In genomic region chr1:165910764-165911421, GRCh38 we compare ENCODE assay signal across 1 cellular context.
A peak's percentile ranks its signal among the peaks of the same experiment; 100 is the strongest.
TF ChIP-seq lines count a peak whose summit lies in the region.

No MANE protein-coding gene starts in this region.

TF ChIP-seq in HepG2, 621 proteins besides CTCF, POLR2A, EP300 and RAD21 (continued from another document):
- TF ChIP-seq, protein P1, sequence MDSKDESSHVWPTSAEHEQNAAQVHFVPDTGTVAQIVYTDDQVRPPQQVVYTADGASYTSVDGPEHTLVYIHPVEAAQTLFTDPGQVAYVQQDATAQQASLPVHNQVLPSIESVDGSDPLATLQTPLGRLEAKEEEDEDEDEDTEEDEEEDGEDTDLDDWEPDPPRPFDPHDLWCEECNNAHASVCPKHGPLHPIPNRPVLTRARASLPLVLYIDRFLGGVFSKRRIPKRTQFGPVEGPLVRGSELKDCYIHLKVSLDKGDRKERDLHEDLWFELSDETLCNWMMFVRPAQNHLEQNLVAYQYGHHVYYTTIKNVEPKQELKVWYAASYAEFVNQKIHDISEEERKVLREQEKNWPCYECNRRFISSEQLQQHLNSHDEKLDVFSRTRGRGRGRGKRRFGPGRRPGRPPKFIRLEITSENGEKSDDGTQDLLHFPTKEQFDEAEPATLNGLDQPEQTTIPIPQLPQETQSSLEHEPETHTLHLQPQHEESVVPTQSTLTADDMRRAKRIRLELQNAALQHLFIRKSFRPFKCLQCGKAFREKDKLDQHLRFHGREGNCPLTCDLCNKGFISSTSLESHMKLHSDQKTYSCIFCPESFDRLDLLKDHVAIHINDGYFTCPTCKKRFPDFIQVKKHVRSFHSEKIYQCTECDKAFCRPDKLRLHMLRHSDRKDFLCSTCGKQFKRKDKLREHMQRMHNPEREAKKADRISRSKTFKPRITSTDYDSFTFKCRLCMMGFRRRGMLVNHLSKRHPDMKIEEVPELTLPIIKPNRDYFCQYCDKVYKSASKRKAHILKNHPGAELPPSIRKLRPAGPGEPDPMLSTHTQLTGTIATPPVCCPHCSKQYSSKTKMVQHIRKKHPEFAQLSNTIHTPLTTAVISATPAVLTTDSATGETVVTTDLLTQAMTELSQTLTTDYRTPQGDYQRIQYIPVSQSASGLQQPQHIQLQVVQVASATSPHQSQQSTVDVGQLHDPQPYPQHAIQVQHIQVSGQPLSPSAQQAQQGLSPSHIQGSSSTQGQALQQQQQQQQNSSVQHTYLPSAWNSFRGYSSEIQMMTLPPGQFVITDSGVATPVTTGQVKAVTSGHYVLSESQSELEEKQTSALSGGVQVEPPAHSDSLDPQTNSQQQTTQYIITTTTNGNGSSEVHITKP (CRISPR knock-in tag; IDR thresholded peaks at IDR 0.05; ENCODE audit: low read depth), result peak; percentile 44; the same call in 1 of the 2 replicates
- TF ChIP-seq ZNF180 (CRISPR knock-in tag; IDR thresholded peaks at IDR 0.05; ENCODE audit: borderline replicate concordance, low read depth) (no peak), ZNF773 (CRISPR knock-in tag; IDR thresholded peaks at IDR 0.05; ENCODE audit: borderline replicate concordance) (no peak), ETS1 (CRISPR knock-in tag; IDR thresholded peaks at IDR 0.05) (no peak), NFYC (CRISPR knock-in tag; IDR thresholded peaks at IDR 0.05) (no peak), GABPA (IDR thresholded peaks at IDR 0.05; ENCODE audit: low read depth, low read length) (0 out of 2 replicates have a peak, but pooled peaks have one; percentile 16), GABPA (CRISPR knock-in tag; IDR thresholded peaks at IDR 0.05; ENCODE audit: low read depth) (peak; percentile 70), ZNF292 (CRISPR knock-in tag; IDR thresholded peaks at IDR 0.05; ENCODE audit: borderline replicate concordance, low read depth) (peak; percentile 67), KLF16 (CRISPR knock-in tag; IDR thresholded peaks at IDR 0.05) (no peak), ZNF589 (CRISPR knock-in tag; conservative IDR thresholded peaks at IDR 0.05) (no peak), FOXJ3 (CRISPR knock-in tag; IDR thresholded peaks at IDR 0.05; ENCODE audit: borderline replicate concordance) (peak; percentile 91), TBL1XR1 (IDR thresholded peaks at IDR 0.05; ENCODE audit: borderline replicate concordance, low read length, partially characterized antibody) (no peak), NONO (IDR thresholded peaks at IDR 0.05) (no peak), NONO (CRISPR knock-in tag; conservative IDR thresholded peaks at IDR 0.05) (peak; percentile 90; the same call in 1 of the 2 replicates), ZSCAN30 (CRISPR knock-in tag; IDR thresholded peaks at IDR 0.05) (no peak), ZNF30 (CRISPR knock-in tag; IDR thresholded peaks at IDR 0.05) (no peak), SAP130 (CRISPR knock-in tag; IDR thresholded peaks at IDR 0.05; ENCODE audit: low read depth) (peak; percentile 84), CENPX (CRISPR knock-in tag; IDR thresholded peaks at IDR 0.05) (no peak), RARG (CRISPR knock-in tag; IDR thresholded peaks at IDR 0.05; ENCODE audit: low read depth) (no peak), ZNF547 (CRISPR knock-in tag; IDR thresholded peaks at IDR 0.05) (0 out of 2 replicates have a peak, but pooled peaks have one; percentile 30), HBP1 (CRISPR knock-in tag; IDR thresholded peaks at IDR 0.05; ENCODE audit: low read depth) (no peak), ZC3H4 (CRISPR knock-in tag; IDR thresholded peaks at IDR 0.05; ENCODE audit: borderline replicate concordance) (no peak), SIN3A (IDR thresholded peaks at IDR 0.05; ENCODE audit: borderline replicate concordance, low read depth, low read length) (peak; percentile 72; the same call in 1 of the 2 replicates), ZNF563 (CRISPR knock-in tag; IDR thresholded peaks at IDR 0.05) (no peak), MAF1 (CRISPR knock-in tag; IDR thresholded peaks at IDR 0.05; ENCODE audit: borderline replicate concordance) (no peak), ZNF615 (CRISPR knock-in tag; IDR thresholded peaks at IDR 0.05; ENCODE audit: borderline replicate concordance) (no peak), GPBP1L1 (CRISPR knock-in tag; IDR thresholded peaks at IDR 0.05) (no peak), TGIF2 (CRISPR knock-in tag; IDR thresholded peaks at IDR 0.05) (peak; percentile 33; the same call in 1 of the 2 replicates), ZNF33B (CRISPR knock-in tag; IDR thresholded peaks at IDR 0.05) (no peak), ZNF274 (CRISPR knock-in tag; IDR thresholded peaks at IDR 0.05) (no peak), TFE3 (CRISPR knock-in tag; IDR thresholded peaks at IDR 0.05) (0 out of 2 replicates have a peak, but pooled peaks have one; percentile 45), NFKB2 (CRISPR knock-in tag; IDR thresholded peaks at IDR 0.05; ENCODE audit: borderline replicate concordance) (peak; percentile 84; the same call in 1 of the 2 replicates), NR2F2 (IDR thresholded peaks at IDR 0.05; ENCODE audit: borderline replicate concordance, low read depth) (peak; percentile 97), ZNF207 (IDR thresholded peaks at IDR 0.05; ENCODE audit: borderline replicate concordance) (no peak), MEF2D (CRISPR knock-in tag; IDR thresholded peaks at IDR 0.05) (peak; percentile 70), NFIC (IDR thresholded peaks at IDR 0.05; ENCODE audit: low read length) (peak; percentile 14; the same call in 1 of the 2 replicates), KDM4B (CRISPR knock-in tag; IDR thresholded peaks at IDR 0.05) (no peak), ARID2 (CRISPR knock-in tag; IDR thresholded peaks at IDR 0.05; ENCODE audit: borderline replicate concordance) (no peak), ZFYVE20 (CRISPR knock-in tag; IDR thresholded peaks at IDR 0.05; ENCODE audit: borderline replicate concordance, low read depth) (no peak), CREB1 (IDR thresholded peaks at IDR 0.05) (no peak), CREB1 (CRISPR knock-in tag; IDR thresholded peaks at IDR 0.05) (peak; percentile 41), MXI1 (IDR thresholded peaks at IDR 0.05; ENCODE audit: borderline replicate concordance, low read depth, low read length) (no peak; the same call in 2 of the 3 replicates), ZNF616 (CRISPR knock-in tag; IDR thresholded peaks at IDR 0.05; ENCODE audit: low read depth) (no peak), ZNF143 (CRISPR knock-in tag; IDR thresholded peaks at IDR 0.05) (no peak; the same call in 1 of the 2 replicates), KLF13 (CRISPR knock-in tag; IDR thresholded peaks at IDR 0.05) (no peak), MAZ (IDR thresholded peaks at IDR 0.05; ENCODE audit: borderline replicate concordance, low read depth, low read length) (no peak), MAZ (CRISPR knock-in tag; IDR thresholded peaks at IDR 0.05; ENCODE audit: low read depth) (peak; percentile 70), CBX2 (IDR thresholded peaks at IDR 0.05; ENCODE audit: low read depth, low read length) (no peak), CBX2 (CRISPR knock-in tag; IDR thresholded peaks at IDR 0.05; ENCODE audit: low read depth) (no peak), HNRNPH1 (optimal IDR thresholded peaks at IDR 0.05; ENCODE audit: low read depth, low read length) (no peak)
- TF ChIP-seq, protein P2, sequence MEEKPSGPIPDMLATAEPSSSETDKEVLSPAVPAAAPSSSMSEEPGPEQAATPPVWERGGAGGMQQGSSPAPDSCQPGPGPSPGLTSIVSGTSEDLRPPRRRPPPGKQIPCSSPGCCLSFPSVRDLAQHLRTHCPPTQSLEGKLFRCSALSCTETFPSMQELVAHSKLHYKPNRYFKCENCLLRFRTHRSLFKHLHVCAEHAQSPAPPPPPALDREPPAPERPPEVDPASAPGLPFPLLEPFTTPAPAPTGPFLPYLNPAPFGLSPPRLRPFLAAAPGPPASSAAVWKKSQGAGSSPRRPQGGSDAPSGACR (CRISPR knock-in tag; IDR thresholded peaks at IDR 0.05), result no peak
- TF ChIP-seq, protein P3, sequence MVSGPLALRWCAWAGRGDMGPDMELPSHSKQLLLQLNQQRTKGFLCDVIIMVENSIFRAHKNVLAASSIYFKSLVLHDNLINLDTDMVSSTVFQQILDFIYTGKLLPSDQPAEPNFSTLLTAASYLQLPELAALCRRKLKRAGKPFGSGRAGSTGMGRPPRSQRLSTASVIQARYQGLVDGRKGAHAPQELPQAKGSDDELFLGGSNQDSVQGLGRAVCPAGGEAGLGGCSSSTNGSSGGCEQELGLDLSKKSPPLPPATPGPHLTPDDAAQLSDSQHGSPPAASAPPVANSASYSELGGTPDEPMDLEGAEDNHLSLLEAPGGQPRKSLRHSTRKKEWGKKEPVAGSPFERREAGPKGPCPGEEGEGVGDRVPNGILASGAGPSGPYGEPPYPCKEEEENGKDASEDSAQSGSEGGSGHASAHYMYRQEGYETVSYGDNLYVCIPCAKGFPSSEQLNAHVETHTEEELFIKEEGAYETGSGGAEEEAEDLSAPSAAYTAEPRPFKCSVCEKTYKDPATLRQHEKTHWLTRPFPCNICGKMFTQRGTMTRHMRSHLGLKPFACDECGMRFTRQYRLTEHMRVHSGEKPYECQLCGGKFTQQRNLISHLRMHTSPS (CRISPR knock-in tag; IDR thresholded peaks at IDR 0.05; ENCODE audit: low read depth), result peak; percentile 57
- TF ChIP-seq, protein P4, sequence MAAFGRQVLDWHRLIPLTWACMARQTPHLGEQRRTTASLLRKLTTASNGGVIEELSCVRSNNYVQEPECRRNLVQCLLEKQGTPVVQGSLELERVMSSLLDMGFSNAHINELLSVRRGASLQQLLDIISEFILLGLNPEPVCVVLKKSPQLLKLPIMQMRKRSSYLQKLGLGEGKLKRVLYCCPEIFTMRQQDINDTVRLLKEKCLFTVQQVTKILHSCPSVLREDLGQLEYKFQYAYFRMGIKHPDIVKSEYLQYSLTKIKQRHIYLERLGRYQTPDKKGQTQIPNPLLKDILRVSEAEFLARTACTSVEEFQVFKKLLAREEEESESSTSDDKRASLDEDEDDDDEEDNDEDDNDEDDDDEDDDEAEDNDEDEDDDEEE (CRISPR knock-in tag; IDR thresholded peaks at IDR 0.05), result no peak
- TF ChIP-seq, protein P5, sequence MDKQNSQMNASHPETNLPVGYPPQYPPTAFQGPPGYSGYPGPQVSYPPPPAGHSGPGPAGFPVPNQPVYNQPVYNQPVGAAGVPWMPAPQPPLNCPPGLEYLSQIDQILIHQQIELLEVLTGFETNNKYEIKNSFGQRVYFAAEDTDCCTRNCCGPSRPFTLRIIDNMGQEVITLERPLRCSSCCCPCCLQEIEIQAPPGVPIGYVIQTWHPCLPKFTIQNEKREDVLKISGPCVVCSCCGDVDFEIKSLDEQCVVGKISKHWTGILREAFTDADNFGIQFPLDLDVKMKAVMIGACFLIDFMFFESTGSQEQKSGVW (CRISPR knock-in tag; IDR thresholded peaks at IDR 0.05; ENCODE audit: borderline replicate concordance), result no peak
- TF ChIP-seq, protein P6, sequence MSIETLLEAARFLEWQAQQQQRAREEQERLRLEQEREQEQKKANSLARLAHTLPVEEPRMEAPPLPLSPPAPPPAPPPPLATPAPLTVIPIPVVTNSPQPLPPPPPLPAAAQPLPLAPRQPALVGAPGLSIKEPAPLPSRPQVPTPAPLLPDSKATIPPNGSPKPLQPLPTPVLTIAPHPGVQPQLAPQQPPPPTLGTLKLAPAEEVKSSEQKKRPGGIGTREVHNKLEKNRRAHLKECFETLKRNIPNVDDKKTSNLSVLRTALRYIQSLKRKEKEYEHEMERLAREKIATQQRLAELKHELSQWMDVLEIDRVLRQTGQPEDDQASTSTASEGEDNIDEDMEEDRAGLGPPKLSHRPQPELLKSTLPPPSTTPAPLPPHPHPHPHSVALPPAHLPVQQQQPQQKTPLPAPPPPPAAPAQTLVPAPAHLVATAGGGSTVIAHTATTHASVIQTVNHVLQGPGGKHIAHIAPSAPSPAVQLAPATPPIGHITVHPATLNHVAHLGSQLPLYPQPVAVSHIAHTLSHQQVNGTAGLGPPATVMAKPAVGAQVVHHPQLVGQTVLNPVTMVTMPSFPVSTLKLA (IDR thresholded peaks at IDR 0.05), result no peak
- TF ChIP-seq, protein P7, sequence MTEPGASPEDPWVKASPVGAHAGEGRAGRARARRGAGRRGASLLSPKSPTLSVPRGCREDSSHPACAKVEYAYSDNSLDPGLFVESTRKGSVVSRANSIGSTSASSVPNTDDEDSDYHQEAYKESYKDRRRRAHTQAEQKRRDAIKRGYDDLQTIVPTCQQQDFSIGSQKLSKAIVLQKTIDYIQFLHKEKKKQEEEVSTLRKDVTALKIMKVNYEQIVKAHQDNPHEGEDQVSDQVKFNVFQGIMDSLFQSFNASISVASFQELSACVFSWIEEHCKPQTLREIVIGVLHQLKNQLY (CRISPR knock-in tag; IDR thresholded peaks at IDR 0.05), result no peak; the same call in 1 of the 2 replicates
TF ChIP-seq in HepG2: peak in this region for 234.
